ENCODE assay signal across 15 cellular contexts in the genomic region with DNA sequence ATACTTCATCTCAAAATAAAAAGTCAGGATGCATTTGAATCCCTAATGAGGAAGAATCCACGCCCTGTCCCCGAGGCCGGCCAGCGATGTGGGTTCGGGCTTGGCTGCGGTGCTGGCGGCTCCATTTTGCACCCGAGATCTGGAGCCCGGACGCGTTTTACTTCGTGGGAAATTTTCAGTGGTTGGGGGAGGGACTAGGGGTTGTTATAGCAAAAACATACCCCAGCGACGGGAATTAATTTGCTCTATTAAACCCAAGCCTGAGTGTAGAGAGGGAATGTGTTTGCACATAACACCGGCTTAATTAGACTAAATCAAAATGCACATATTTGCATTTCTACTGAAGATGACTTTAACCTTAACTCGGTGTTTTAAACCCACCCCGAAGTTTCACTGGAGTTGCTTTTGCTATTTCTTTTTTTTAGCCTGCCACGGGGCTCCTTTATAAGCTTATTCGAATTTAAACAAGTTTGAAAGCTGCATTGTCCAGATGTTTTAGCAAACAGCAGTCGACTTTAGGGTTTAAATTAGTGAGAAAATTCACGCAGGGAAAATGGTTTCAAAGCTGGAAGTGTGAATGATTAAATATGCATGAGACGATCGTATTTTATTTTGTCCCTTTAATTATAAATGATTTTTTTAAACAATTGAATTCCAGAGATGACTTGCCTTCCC. TPM values are rescaled to one million over a fixed set of nuclear protein-coding genes. Genes with fewer than 3 reads are reported as not detected.
DNase-seq lines count a peak whose midpoint lies in the region; ATAC-seq, FAIRE-seq and TF ChIP-seq lines count a peak whose summit lies in the region.
"Had no signal": no experiment of that assay in that cellular context is flagged by ENCODE, and none has a peak within 500 bp of the region (broad histone marks: within the 10 kb centered on the region; RNA-seq: fewer than 3 reads in every experiment).

No MANE protein-coding gene starts in this region.

- H3K4me3 Mint-ChIP-seq in activated CD4-positive, alpha-beta T cell treated with anti-CD3 and anti-CD28 coated beads, Interleukin-2, amount 10 ng/mL, durations not matched to agents 24 days and 14 days, result no peak overlapping the region
- H3K4me3 Mint-ChIP-seq: activated T-cell treated with anti-CD3 and anti-CD28 coated beads, Interleukin-2, amount 50 U/mL, for 24 hours had no signal

- peaks cover 3% of the 10 kb centered on the region for H3K9me3 Mint-ChIP-seq in activated CD4-positive, alpha-beta T cell treated with anti-CD3 and anti-CD28 coated beads, Interleukin-2, amount 10 ng/mL, durations not matched to agents 24 days and 14 days

- SMC1A ChIA-PET in GM12878 (lab: Charles Lee; ENCODE audit: uncharacterized antibody, unreplicated experiment), result no interaction called here

- in situ Hi-C loops in GM12878 (cut with MboI) (no loop called here), transverse colon (cut with MboI; ENCODE audit: low pct_ligation_motif_present in 1 of 4, low pct_unique_long_range_greater_than_20kb in 1 of 4, low sequenced_read_pairs in 3 of 4) (loop anchor here in 1 of 4 donors (25.0 kb wide), 1 partner anchor 648 kb away; the partner anchor contains the start of gene IRX3)

- H2AFZ ChIP-seq in GM12878 (ENCODE audit: control insufficient read depth, low read depth, low read length), result no peak overlapping the region

- ATAC-seq in GM12878, result no peak

- H3K9me3 ChIP-seq in GM12878 (replicated peaks; ENCODE audit: control insufficient read depth, insufficient read depth, low read length) (peaks cover 3% of the 10 kb centered on the region; the same call in 2 of the 3 replicates), iPS-18c (ENCODE audit: control insufficient read depth, insufficient read depth, low read length) (no peaks in the 10 kb centered on the region), testis (no peaks in the 10 kb centered on the region), transverse colon (no peaks in the 10 kb centered on the region)
- H3K9me3 ChIP-seq: ovary, stomach had no signal

- no peaks in the 10 kb centered on the region for H3K79me2 ChIP-seq in GM12878 (ENCODE audit: control insufficient read depth, insufficient read depth, low read length)

- DNase-seq in activated CD4-positive, alpha-beta T cell treated with anti-CD3 and anti-CD28 coated beads, Interleukin-2, amount 10 ng/mL, durations not matched to agents 24 days and 14 days, result peak; percentile 53
- DNase-seq in activated CD4-positive, alpha-beta T cell treated with anti-CD3 and anti-CD28 coated beads, Interleukin-2, amount 50 U/mL, for 48 hours, result no peak
- DNase-seq in GM12878 (ENCODE audit: low read depth, low spot score) (no peak), NCI-H748 (lab: John Stamatoyannopoulos, UW; ENCODE audit: unreplicated experiment) (no peak), testis (no peak), transverse colon (no peak)
- DNase-seq: activated T-cell treated with anti-CD3 and anti-CD28 coated beads, Interleukin-2, amount 50 U/mL, for 24 hours; brain microvascular endothelial cell; NCI-H1436 treated with DMSO at 0.1 percent for 48 hours; ovary; stimulated activated CD4-positive, alpha-beta T cell treated with anti-CD3 and anti-CD28 coated beads, Interleukin-4, amount 100 ng/mL, for 4 hours; stomach had no signal

- CTCF ChIA-PET in GM12878 (lab: Yijun Ruan, JAX), result no interaction called here

- TF ChIP-seq EP300 in GM12878 (IDR thresholded peaks at IDR 0.05; ENCODE audit: borderline replicate concordance in 1 of 2, control insufficient read depth in 1 of 2, low read depth in 2 of 2, low read length in 2 of 2) (no peak), transverse colon (IDR thresholded peaks at IDR 0.05; ENCODE audit: low read depth) (no peak)

- TF ChIP-seq RAD21 in GM12878 (IDR thresholded peaks at IDR 0.05; ENCODE audit: insufficient read depth, low read depth, low read length), result no peak

- 55% methylated on average over 23 of the region's 23 CpGs for WGBS in GM12878 (ENCODE audit: insufficient coverage, insufficient replicate concordance, low lambda C conversion rate, missing lambda C conversion rate)
- WGBS in testis, 2 donors, result 20 to 22% methylated on average over 23 of the region's 23 CpGs
- WGBS in transverse colon (ENCODE audit: low coverage in 1 of 2), 2 donors, result 0 to 20% methylated on average over 3 to 23 of the region's 23 CpGs

- H3K27ac ChIP-seq in GM12878 (ENCODE audit: control insufficient read depth, insufficient read depth) (no peak overlapping the region), skin epidermis (peak overlapping the region in 20 of 21 experiments; percentile 3 to 96 (median 90)), testis (no peak overlapping the region), transverse colon (no peak overlapping the region)
- H3K27ac ChIP-seq: brain microvascular endothelial cell, ovary, VCaP had no signal

- RAD21 ChIA-PET in GM12878 (lab: Charles Lee; ENCODE audit: unreplicated experiment), result no interaction called here

- H3K9ac ChIP-seq in GM12878 (ENCODE audit: control insufficient read depth, insufficient read depth, low read length), result no peak overlapping the region

- TF ChIP-seq POLR2A in GM12878 (IDR thresholded peaks at IDR 0.05; ENCODE audit: low read depth, low read length) (no peak), testis (IDR thresholded peaks at IDR 0.05) (no peak), transverse colon (IDR thresholded peaks at IDR 0.05) (no peak)

- POLR2A ChIA-PET in GM12878 (lab: Charles Lee), result no interaction called here

- TF ChIP-seq CTCF in GM12878 (IDR thresholded peaks at IDR 0.05 in 2 of 3, conservative IDR thresholded peaks at IDR 0.05 in 1 of 3; ENCODE audit: control insufficient read depth in 2 of 3, extremely low read depth in 1 of 3, insufficient read depth in 1 of 3, low read depth in 3 of 3, low read length in 3 of 3) (no peak), testis (IDR thresholded peaks at IDR 0.05) (no peak), transverse colon (IDR thresholded peaks at IDR 0.05) (no peak)

- no peaks in the 10 kb centered on the region for H4K20me1 ChIP-seq in GM12878 (ENCODE audit: control insufficient read depth, insufficient read depth)

- no peak overlapping the region for H3K4me2 ChIP-seq in GM12878 (ENCODE audit: control insufficient read depth, insufficient read depth)

- no peak for FAIRE-seq in GM12878 (lab: Jason Lieb, UNC)

- H3K4me1 ChIP-seq in GM12878 (ENCODE audit: control insufficient read depth, insufficient read depth, low read length) (no peaks in the 10 kb centered on the region), testis (peaks cover 9% of the 10 kb centered on the region), transverse colon (peaks cover 13 to 39% (median 31%) of the 10 kb centered on the region in 4 donors)

- H3K4me1 Mint-ChIP-seq in activated CD4-positive, alpha-beta T cell treated with anti-CD3 and anti-CD28 coated beads, Interleukin-2, amount 10 ng/mL, durations not matched to agents 24 days and 14 days, result peaks cover 17% of the 10 kb centered on the region

- no peak overlapping the region for H3K27ac Mint-ChIP-seq in activated CD4-positive, alpha-beta T cell treated with anti-CD3 and anti-CD28 coated beads, Interleukin-2, amount 10 ng/mL, durations not matched to agents 24 days and 14 days
- H3K27ac Mint-ChIP-seq: activated T-cell treated with anti-CD3 and anti-CD28 coated beads, Interleukin-2, amount 50 U/mL, for 24 hours had no signal

- peaks cover 9 to 41% of the 10 kb centered on the region in 2 experiments for H3K27me3 ChIP-seq in GM12878 (replicated peaks in 1 of 2; ENCODE audit: control insufficient read depth in 2 of 2, insufficient read depth in 2 of 2, low read length in 1 of 2)
- H3K27me3 ChIP-seq in testis, result peaks cover 3% of the 10 kb centered on the region
- H3K27me3 ChIP-seq in transverse colon, result peaks cover 98% of the 10 kb centered on the region
- H3K27me3 ChIP-seq: ovary had no signal

- H3K4me3 ChIP-seq in GM12878 (no peak overlapping the region), iPS-18c (ENCODE audit: insufficient read depth, low read depth, low read length) (peak overlapping the region; percentile 60; the same call in 1 of the 2 replicates), skin epidermis (peak overlapping the region; percentile 20 to 80 (median 49)), testis (no peak overlapping the region), transverse colon (no peak overlapping the region)
- H3K4me3 ChIP-seq: ovary had no signal

- peaks cover 78% of the 10 kb centered on the region for H3K27me3 Mint-ChIP-seq in activated CD4-positive, alpha-beta T cell treated with anti-CD3 and anti-CD28 coated beads, Interleukin-2, amount 10 ng/mL, durations not matched to agents 24 days and 14 days

- peaks cover 13% of the 10 kb centered on the region for H3K36me3 Mint-ChIP-seq in activated CD4-positive, alpha-beta T cell treated with anti-CD3 and anti-CD28 coated beads, Interleukin-2, amount 10 ng/mL, durations not matched to agents 24 days and 14 days (ENCODE audit: low read depth)

- intact Hi-C loops in activated CD4-positive, alpha-beta T cell treated with anti-CD3 and anti-CD28 coated beads, Interleukin-2, amount 10 ng/mL, durations not matched to agents 24 days and 14 days (cut with micrococcal nuclease), result loop anchor here (2.0 to 10.0 kb wide), 3 partner anchors 392 to 645 kb away; no protein-coding TSS in a partner anchor
- intact Hi-C loops in GM12878 (cut with micrococcal nuclease; ENCODE audit: unreplicated experiment) (no loop called here), testis (cut with DNase I; ENCODE audit: low total_unique reads) (no loop called here), transverse colon (cut with DNase I; ENCODE audit: low total_unique reads) (no loop called here)

- no peaks in the 10 kb centered on the region for H3K36me3 ChIP-seq in GM12878 (ENCODE audit: control insufficient read depth in 2 of 2, insufficient read depth in 2 of 2, low read length in 1 of 2)
- no peaks in the 10 kb centered on the region for H3K36me3 ChIP-seq in testis (ENCODE audit: low read depth, missing control alignments)
- H3K36me3 ChIP-seq in transverse colon, result no peaks in the 10 kb centered on the region
- H3K36me3 ChIP-seq: brain microvascular endothelial cell, ovary, stomach had no signal

- no TSS peak for BruUV-seq in GM12878 (replicated peaks; lab: Mats Ljungman, UMichigan)

RNA-seq across cellular contexts. Expression of gene IRX5, which starts 4.9 kb away (rescaled TPM):
- total RNA-seq in activated CD4-positive, alpha-beta T cell treated with anti-CD3 and anti-CD28 coated beads, Interleukin-2, amount 10 ng/mL, durations not matched to agents 24 days and 14 days, result 0.12 TPM in 1 of 2 replicates, not detected in the other
- not detected in 2 replicates for total RNA-seq in GM12878 (2013; cell fraction: nucleolus; rRNA removed)
- total RNA-seq in GM12878 (2014; rRNA removed) (not detected in 2 replicates), GM12878 (2014; rRNA removed; fragmentation: Illumina TruSeq; extraction: Trizol) (not detected in 2 replicates), GM12878 (2021) (not detected in 2 replicates), testis (1 to 10 TPM; 2.9 to 5.7 TPM), transverse colon (not detected)
- not detected for polyA plus RNA-seq in GM12878 (2011; ENCODE audit: low read depth)
- polyA plus RNA-seq in GM12878 (2011; rRNA removed) (0.08 TPM in 1 of 2 replicates, not detected in the other), GM12878 (2014; fragmentation: Illumina TruSeq; extraction: Trizol) (not detected in 2 replicates), GM12878 (2014; fragmentation: Nextera tagmentation; extraction: Ambion mirVana) (not detected), GM12878 (2014; rRNA removed) (not detected in 2 replicates), GM12878 (2016; fragmentation: Nextera tagmentation; extraction: Ambion mirVana) (not detected), testis (ENCODE audit: insufficient read depth, low read depth, low replicate concordance) (2.3 TPM)
- polyA plus RNA-seq in GM12878 (2011; cell fraction: cytosol; rRNA removed), result 0.10 TPM in 1 of 2 replicates, not detected in the other
- polyA plus RNA-seq in GM12878 (2011; cell fraction: nucleus; rRNA removed), result 0.28 and 0.47 TPM in 2 replicates
- not detected in 2 replicates for polyA plus RNA-seq in GM12878 (2012)
- not detected in 2 replicates for polyA minus RNA-seq in GM12878 (2011; rRNA and poly(A)+ RNA removed)
- polyA minus RNA-seq in GM12878 (2011; cell fraction: cytosol; rRNA and poly(A)+ RNA removed), result not detected in 2 replicates
- polyA minus RNA-seq in GM12878 (2011; cell fraction: nucleus; rRNA and poly(A)+ RNA removed), result not detected in 2 replicates

Comparison
In these comparisons a context has a peak if more than half of its experiments do, and no peak if none do; other contexts are left out.
1. H3K27ac ChIP-seq: peak in skin epidermis (20 of 21); none in GM12878 (single experiment), testis (0 of 2) and transverse colon (0 of 4).
2. H3K4me3 ChIP-seq: peak in iPS-18c (single experiment) and skin epidermis (7 of 7); none in GM12878 (single experiment), testis (0 of 2) and transverse colon (0 of 4).